In the genomic region with DNA sequence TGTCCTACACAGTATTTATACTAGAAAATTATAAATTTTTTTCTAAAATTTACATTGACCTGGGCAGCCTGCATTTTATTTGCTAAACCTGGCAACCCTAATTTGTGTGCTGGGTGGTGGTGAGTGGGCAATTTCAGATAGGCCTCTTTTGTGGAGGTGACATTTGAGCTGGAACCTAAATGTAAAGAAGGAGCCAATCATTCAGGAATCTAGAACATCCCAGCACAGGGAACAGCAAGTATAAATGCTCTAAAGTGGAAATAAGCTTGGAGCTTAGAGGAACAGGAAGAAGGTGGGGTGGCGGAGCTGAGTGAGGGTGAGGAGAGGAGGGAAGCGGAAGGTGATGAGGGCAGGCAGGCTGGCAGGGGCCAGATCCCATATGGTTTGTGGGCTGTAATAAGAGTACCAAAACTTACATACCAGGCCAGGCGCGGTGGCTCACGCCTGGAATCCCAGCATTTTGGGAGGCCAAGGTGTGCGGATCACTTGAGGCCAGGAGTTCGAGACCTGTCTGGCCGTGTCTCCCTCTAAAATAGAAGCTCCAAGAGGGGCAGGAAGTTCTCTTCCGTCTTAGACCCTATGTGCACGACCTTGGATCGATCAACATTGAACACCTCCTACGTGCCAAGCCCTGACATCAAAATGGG, we compare ENCODE assay signal across 7 cellular contexts. TPM values are rescaled to one million over a fixed set of nuclear protein-coding genes. Genes with fewer than 3 reads are reported as not detected.
DNase-seq lines count a peak whose midpoint lies in the region; ATAC-seq and TF ChIP-seq lines count a peak whose summit lies in the region.

No MANE protein-coding gene starts in this region.

- peaks cover 3% of the 10 kb centered on the region; the same call in 1 of the 2 replicates for H3K9me1 ChIP-seq in IMR-90 (ENCODE audit: insufficient read depth, low read length)

- ATAC-seq in GM18870 (IDR thresholded peaks at IDR 0.05; ENCODE audit: unreplicated experiment) (peak; percentile 3), IMR-90 (ENCODE audit: low read depth) (no peak), right cardiac atrium (peak in 1 of 2 donors; percentile 43), gastrocnemius medialis (peak in 1 of 2 donors; percentile 1), HG03135 (IDR thresholded peaks at IDR 0.05; ENCODE audit: unreplicated experiment) (no peak)
- peak; percentile 5 to 11 for ATAC-seq in activated naive CD4-positive, alpha-beta T cell treated with anti-CD3 and anti-CD28 coated beads, Interleukin-2, amount 50 U/mL, for 72 hours

- H3K23ac ChIP-seq in IMR-90 (ENCODE audit: low read depth, low read length), result peak overlapping the region; percentile 61; the same call in 1 of the 2 replicates

- H3K9me3 ChIP-seq in IMR-90 (ENCODE audit: control insufficient read depth, insufficient read depth, low read length) (no peaks in the 10 kb centered on the region), right cardiac atrium (ENCODE audit: control insufficient read depth, low read length) (no peaks in the 10 kb centered on the region), gastrocnemius medialis (no peaks in the 10 kb centered on the region)

- peak overlapping the region; percentile 1; the same call in 1 of the 3 replicates for H2BK15ac ChIP-seq in IMR-90 (ENCODE audit: low read depth, low read length)

- dilution Hi-C loops in IMR-90 (cut with HindIII; ENCODE audit: low sequenced_read_pairs, unreplicated experiment), result no loop called here

- WGBS in IMR-90 (ENCODE audit: extremely low coverage in 2 of 2, insufficient read length in 1 of 2), 2 experiments, result 20% methylated on average over 6 of the region's 12 CpGs; no CpG with 5 or more reads in 1 of the 2 experiments
- WGBS in right cardiac atrium, result 12% methylated on average over 12 of the region's 12 CpGs

- H3K27ac Mint-ChIP-seq in activated naive CD4-positive, alpha-beta T cell treated with anti-CD3 and anti-CD28 coated beads, Interleukin-2, amount 50 U/mL, for 72 hours, result peak overlapping the region; percentile 99 to 100

- CTCF ChIA-PET in IMR-90 (lab: Yijun Ruan, JAX), result no interaction called here

- H3K36me3 ChIP-seq in IMR-90 (ENCODE audit: control insufficient read depth, insufficient read depth, low read length), result no peaks in the 10 kb centered on the region; the same call in 1 of the 2 replicates
- no peaks in the 10 kb centered on the region for H3K36me3 ChIP-seq in gastrocnemius medialis

- H3K14ac ChIP-seq in IMR-90 (replicated peaks; ENCODE audit: low read depth, low read length), result peak overlapping the region; percentile 83

- POLR2A ChIA-PET in IMR-90 (lab: Charles Lee; ENCODE audit: unreplicated experiment), result no interaction called here

- TF ChIP-seq CTCF in IMR-90 (conservative IDR thresholded peaks at IDR 0.05; ENCODE audit: low read depth, low read length) (no peak), gastrocnemius medialis (IDR thresholded peaks at IDR 0.05 in 4 of 5, conservative IDR thresholded peaks at IDR 0.05 in 1 of 5) (no peak)

- peak overlapping the region; percentile 58 for H2AK9ac ChIP-seq in IMR-90 (replicated peaks; ENCODE audit: low read depth, low read length, poor library complexity)

- peaks cover 0 to 35% of the 10 kb centered on the region in 2 experiments; a peak in 2 of 4 replicates for H3K79me1 ChIP-seq in IMR-90 (ENCODE audit: low read depth in 1 of 2, low read length in 2 of 2)

- peak overlapping the region; percentile 39 for H4K5ac ChIP-seq in IMR-90 (ENCODE audit: low read depth, low read length)

- H3K18ac ChIP-seq in IMR-90 (ENCODE audit: low read depth, low read length), result peak overlapping the region; percentile 19; the same call in 1 of the 2 replicates

- peak overlapping the region; percentile 69 for H3K4me3 ChIP-seq in IMR-90 (ENCODE audit: insufficient read depth, low read depth, low read length)
- H3K4me3 ChIP-seq in right cardiac atrium (ENCODE audit: low read length), result peak overlapping the region; percentile 38
- peak overlapping the region; percentile 73 to 98 (median 84) for H3K4me3 ChIP-seq in gastrocnemius medialis

- peak overlapping the region; percentile 19 for H2BK5ac ChIP-seq in IMR-90 (ENCODE audit: low read depth, low read length, poor library complexity, severe bottlenecking)

- TF ChIP-seq POLR2A in IMR-90 (IDR thresholded peaks at IDR 0.05; ENCODE audit: low read depth, low read length) (no peak), gastrocnemius medialis (IDR thresholded peaks at IDR 0.05) (no peak)

- H3K4me2 ChIP-seq in IMR-90 (ENCODE audit: low read depth, low read length), result peak overlapping the region; percentile 83

- in situ Hi-C loops in IMR-90 (cut with MboI; ENCODE audit: low sequenced_read_pairs), result no loop called here
- in situ Hi-C loops in gastrocnemius medialis (cut with MboI; ENCODE audit: low sequenced_read_pairs in 4 of 4), result no loop called here

- H2BK120ac ChIP-seq in IMR-90 (ENCODE audit: low read depth, low read length), result peak overlapping the region; percentile 30; the same call in 1 of the 2 replicates

- peak overlapping the region; percentile 13 to 86 for H4K8ac ChIP-seq in IMR-90 (ENCODE audit: low read depth in 2 of 2, low read length in 2 of 2)

- peaks cover 20 to 29% of the 10 kb centered on the region in 2 donors for H3K36me3 Mint-ChIP-seq in activated naive CD4-positive, alpha-beta T cell treated with anti-CD3 and anti-CD28 coated beads, Interleukin-2, amount 50 U/mL, for 72 hours

- H3K9me3 Mint-ChIP-seq in activated naive CD4-positive, alpha-beta T cell treated with anti-CD3 and anti-CD28 coated beads, Interleukin-2, amount 50 U/mL, for 72 hours, result no peaks in the 10 kb centered on the region

- H4K20me1 ChIP-seq in IMR-90 (ENCODE audit: insufficient read depth, low read length), result peaks cover 15% of the 10 kb centered on the region

- DNase-seq in IMR-90 (peak; percentile 6), right cardiac atrium (peak; percentile 43 to 77 (median 73)), gastrocnemius medialis (peak; percentile 5 to 33)
- no peak for DNase-seq in activated naive CD4-positive, alpha-beta T cell treated with anti-CD3 and anti-CD28 coated beads, Interleukin-2, amount 50 U/mL, for 72 hours (ENCODE audit: low spot score in 2 of 2)
- DNase-seq in activated CD4-positive, CD25-positive, alpha-beta regulatory T cell treated with anti-CD3 and anti-CD28 coated beads, Interleukin-2, amount 50 U/mL, for 72 hours, result no peak

- peak overlapping the region; percentile 14; the same call in 1 of the 2 replicates for H4K91ac ChIP-seq in IMR-90 (ENCODE audit: insufficient read depth, low read depth, low read length)

- H2BK20ac ChIP-seq in IMR-90 (ENCODE audit: low read depth, low read length), result no peak overlapping the region; the same call in 1 of the 2 replicates

- H3K4ac ChIP-seq in IMR-90 (ENCODE audit: low read depth, low read length), result peak overlapping the region; percentile 76

- no peak overlapping the region for H3K56ac ChIP-seq in IMR-90 (ENCODE audit: extremely low read depth, insufficient read depth, low read length)

- H3K27ac ChIP-seq in IMR-90 (ENCODE audit: insufficient read depth, low read length) (peak overlapping the region; percentile 55), right cardiac atrium (ENCODE audit: low read length) (peak overlapping the region; percentile 83), gastrocnemius medialis (peak overlapping the region; percentile 92 to 97 (median 94))

- peak overlapping the region; percentile 65; the same call in 1 of the 2 replicates for H2AK5ac ChIP-seq in IMR-90 (ENCODE audit: low read depth, low read length)

- peak overlapping the region; percentile 89 for H2AFZ ChIP-seq in IMR-90 (replicated peaks; ENCODE audit: low read length, poor library complexity)

- peak overlapping the region; percentile 66 for H3K9ac ChIP-seq in IMR-90 (ENCODE audit: low read depth, low read length)

- intact Hi-C loops in IMR-90 (cut with micrococcal nuclease), result no loop called here
- intact Hi-C loops in right cardiac atrium (cut with DNase I), result no loop called here
- intact Hi-C loops in gastrocnemius medialis (cut with DNase I; ENCODE audit: low total_unique reads), result loop anchor here (1.0 to 5.0 kb wide), 3 partner anchors 87 to 175 kb away; partner anchors contain the start of gene STAU1

- no TSS peak for BruUV-seq in IMR-90 (replicated peaks; lab: Mats Ljungman, UMichigan)

- H3K27me3 ChIP-seq in IMR-90 (ENCODE audit: control insufficient read depth, insufficient read depth, low read length), result no peaks in the 10 kb centered on the region
- no peaks in the 10 kb centered on the region for H3K27me3 ChIP-seq in right cardiac atrium (ENCODE audit: control insufficient read depth, insufficient read depth)
- H3K27me3 ChIP-seq in gastrocnemius medialis, result no peaks in the 10 kb centered on the region

- H3K4me1 ChIP-seq in IMR-90 (ENCODE audit: control insufficient read depth, insufficient read depth, low read length), result peaks cover 4% of the 10 kb centered on the region; the same call in 1 of the 2 replicates
- H3K4me1 ChIP-seq in right cardiac atrium (ENCODE audit: control insufficient read depth, insufficient read depth, low read length), result no peaks in the 10 kb centered on the region
- H3K4me1 ChIP-seq in gastrocnemius medialis, result peaks cover 11 to 19% of the 10 kb centered on the region in 2 donors

- no peak for TF ChIP-seq RAD21 in IMR-90 (IDR thresholded peaks at IDR 0.05; ENCODE audit: low read length)

TF ChIP-seq in IMR-90, 13 proteins besides CTCF, POLR2A, EP300 and RAD21 (continues in another document):
- TF ChIP-seq, protein P1, sequence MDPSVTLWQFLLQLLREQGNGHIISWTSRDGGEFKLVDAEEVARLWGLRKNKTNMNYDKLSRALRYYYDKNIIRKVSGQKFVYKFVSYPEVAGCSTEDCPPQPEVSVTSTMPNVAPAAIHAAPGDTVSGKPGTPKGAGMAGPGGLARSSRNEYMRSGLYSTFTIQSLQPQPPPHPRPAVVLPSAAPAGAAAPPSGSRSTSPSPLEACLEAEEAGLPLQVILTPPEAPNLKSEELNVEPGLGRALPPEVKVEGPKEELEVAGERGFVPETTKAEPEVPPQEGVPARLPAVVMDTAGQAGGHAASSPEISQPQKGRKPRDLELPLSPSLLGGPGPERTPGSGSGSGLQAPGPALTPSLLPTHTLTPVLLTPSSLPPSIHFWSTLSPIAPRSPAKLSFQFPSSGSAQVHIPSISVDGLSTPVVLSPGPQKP (IDR thresholded peaks at IDR 0.05; ENCODE audit: borderline replicate concordance, low read depth, low read length), result no peak
- no peak for TF ChIP-seq BHLHE40 (IDR thresholded peaks at IDR 0.05; ENCODE audit: low read depth, low read length)

RNA-seq across cellular contexts. Expression of gene CSE1L, which starts 0.5 kb away (rescaled TPM):
- total RNA-seq in IMR-90 (2012; rRNA removed), result 81.7 and 114 TPM in 2 replicates
- polyA plus RNA-seq in IMR-90 (2012; rRNA removed), result 26.4 and 34.3 TPM in 2 replicates
- 4.5 and 7.7 TPM in 2 replicates for polyA plus RNA-seq in IMR-90 (2012; cell fraction: cytosol; rRNA removed)
- polyA plus RNA-seq in IMR-90 (2012; cell fraction: nucleus; rRNA removed; ENCODE audit: low replicate concordance), result 1.9 and 14.6 TPM in 2 replicates
- total RNA-seq in activated naive CD4-positive, alpha-beta T cell treated with anti-CD3 and anti-CD28 coated beads, Interleukin-2, amount 50 U/mL, for 72 hours, result 100 to 1,000 TPM in 1 of 2 donors, 10 to 100 TPM in 1; 78.6 to 108 TPM
- 10 to 100 TPM; 28.7 to 39.3 (median 34.3) TPM for total RNA-seq in right cardiac atrium
- 24.6 TPM for polyA plus RNA-seq in right cardiac atrium
- total RNA-seq in gastrocnemius medialis, result 10 to 100 TPM; 44.0 to 59.6 (median 58.3) TPM

Comparison
In these comparisons a context has a peak if more than half of its experiments do, and no peak if none do; other contexts are left out.
1. ATAC-seq: peak in GM18870 (single experiment) and activated naive CD4-positive, alpha-beta T cell treated with anti-CD3 and anti-CD28 coated beads, Interleukin-2, amount 50 U/mL, for 72 hours (2 of 2); none in IMR-90 (single experiment) and HG03135 (single experiment).
2. DNase-seq: peak in IMR-90 (single experiment), right cardiac atrium (3 of 3) and gastrocnemius medialis (2 of 2); none in activated naive CD4-positive, alpha-beta T cell treated with anti-CD3 and anti-CD28 coated beads, Interleukin-2, amount 50 U/mL, for 72 hours (0 of 2) and activated CD4-positive, CD25-positive, alpha-beta regulatory T cell treated with anti-CD3 and anti-CD28 coated beads, Interleukin-2, amount 50 U/mL, for 72 hours (single experiment).
3. Peak in every context shown above with its lines, with median percentiles within 50 percentile points of each other: H3K27ac ChIP-seq and H3K4me3 ChIP-seq.